ENCODE assay signal across 16 cellular contexts in genomic region chr17:29146369-29146972, GRCh38. TPM values are rescaled to one million over a fixed set of nuclear protein-coding genes. Genes with fewer than 3 reads are reported as not detected.
DNase-seq lines count a peak whose midpoint lies in the region; ATAC-seq and TF ChIP-seq lines count a peak whose summit lies in the region.
"Had no signal": no experiment of that assay in that cellular context is flagged by ENCODE, and none has a peak within 500 bp of the region (broad histone marks: within the 10 kb centered on the region; RNA-seq: fewer than 3 reads in every experiment).

No MANE protein-coding gene starts in this region.

- no peak overlapping the region for H3K4me3 Mint-ChIP-seq in T-helper 1 cell treated with Interleukin-12 subunit alpha and Interleukin-12 subunit beta and Interleukin-4 antibody, amounts not matched to agents 30 μg/mL and 1 μg/mL, for 36 hours
- H3K4me3 Mint-ChIP-seq in activated naive CD8-positive, alpha-beta T cell treated with anti-CD3 and anti-CD28 coated beads for 36 hours, result no peak overlapping the region
- peak overlapping the region in 1 of 10 donors; percentile 14 for H3K4me3 Mint-ChIP-seq in naive thymus-derived CD4-positive, alpha-beta T cell

- TF ChIP-seq RAD21 in HCT116 (IDR thresholded peaks at IDR 0.05; ENCODE audit: low read depth), result no peak

- TF ChIP-seq CTCF in HCT116 (IDR thresholded peaks at IDR 0.05 in 2 of 3, conservative IDR thresholded peaks at IDR 0.05 in 1 of 3; ENCODE audit: borderline replicate concordance in 1 of 3, insufficient read depth in 1 of 3, low read depth in 2 of 3, low read length in 2 of 3), result no peak

- no TSS peak for BruUV-seq in HCT116 (replicated peaks; lab: Mats Ljungman, UMichigan)

- H3K27me3 ChIP-seq in HCT116 (ENCODE audit: insufficient read depth, low read length), result no peaks in the 10 kb centered on the region
- H3K27me3 ChIP-seq in naive thymus-derived CD4-positive, alpha-beta T cell (ENCODE audit: control insufficient read depth in 2 of 2, insufficient read depth in 2 of 2, low read length in 2 of 2), result no peaks in the 10 kb centered on the region
- H3K27me3 ChIP-seq: esophagus squamous epithelium had no signal

- POLR2A ChIA-PET in HCT116 (lab: Charles Lee), result interaction anchor here (1.3 to 1.7 kb wide), 4 partner anchors 9 to 144 kb away, joined by 4 to 6 read pairs (median 4); no protein-coding TSS in a partner anchor
- POLR2A ChIA-PET in naive thymus-derived CD4-positive, alpha-beta T cell (lab: Charles Lee), result interaction anchor here (1.1 to 4.7 kb wide), 5 partner anchors 22 to 146 kb away, joined by 5 to 27 read pairs (median 8); no protein-coding TSS in a partner anchor

- RAD21 ChIA-PET in HCT116 (lab: Charles Lee; ENCODE audit: low non-redundant PET in 1 of 2, low total read pairs in 2 of 2, uncharacterized antibody in 2 of 2, unreplicated experiment in 2 of 2), result interaction anchor here in 1 of 2 experiments (1.0 to 1.6 kb wide), 2 partner anchors 22 to 73 kb away, joined by 4 to 20 read pairs; no protein-coding TSS in a partner anchor

- 0 out of 2 replicates have a peak overlapping the region, but pooled peaks have one; percentile 11 for H3K27ac ChIP-seq in HCT116 (ENCODE audit: low read depth, low read length)
- H3K27ac ChIP-seq in naive thymus-derived CD4-positive, alpha-beta T cell (ENCODE audit: low read depth, low read length), result peak overlapping the region; percentile 39

- no peak overlapping the region; a peak in 1 of 4 replicates for H3K4me3 ChIP-seq in HCT116 (replicated peaks in 1 of 2; ENCODE audit: low read depth in 1 of 2, low read length in 2 of 2)
- H3K4me3 ChIP-seq in naive thymus-derived CD4-positive, alpha-beta T cell (ENCODE audit: low read length), result no peak overlapping the region
- H3K4me3 ChIP-seq: esophagus squamous epithelium, lung had no signal

- no peaks in the 10 kb centered on the region for H3K9me3 Mint-ChIP-seq in T-helper 1 cell treated with Interleukin-12 subunit alpha and Interleukin-12 subunit beta and Interleukin-4 antibody, amounts not matched to agents 30 μg/mL and 1 μg/mL, for 36 hours
- H3K9me3 Mint-ChIP-seq in activated naive CD8-positive, alpha-beta T cell treated with anti-CD3 and anti-CD28 coated beads for 36 hours, result no peaks in the 10 kb centered on the region
- H3K9me3 Mint-ChIP-seq in naive thymus-derived CD4-positive, alpha-beta T cell, result peaks cover 0 to 2% (median 0%) of the 10 kb centered on the region in 11 donors

- H3K79me2 ChIP-seq in HCT116 (ENCODE audit: insufficient read depth, low read length), result peaks cover 24% of the 10 kb centered on the region; the same call in 1 of the 2 replicates

- H4K20me1 ChIP-seq in HCT116 (ENCODE audit: insufficient read depth), result peaks cover 3% of the 10 kb centered on the region; the same call in 1 of the 2 replicates

- H3K36me3 ChIP-seq in HCT116 (ENCODE audit: control insufficient read depth in 1 of 2, insufficient read depth in 2 of 2, low read length in 2 of 2), result no peaks in the 10 kb centered on the region
- H3K36me3 ChIP-seq in naive thymus-derived CD4-positive, alpha-beta T cell (ENCODE audit: control insufficient read depth in 2 of 3, insufficient read depth in 3 of 3, low read length in 3 of 3), result no peaks in the 10 kb centered on the region
- H3K36me3 ChIP-seq: esophagus squamous epithelium had no signal

- no peak for DNase-seq in T-helper 1 cell
- DNase-seq in HCT116 (ENCODE audit: low read depth, low spot score), result no peak
- no peak for DNase-seq in activated naive CD8-positive, alpha-beta T cell treated with anti-CD3 and anti-CD28 coated beads for 36 hours
- DNase-seq in naive thymus-derived CD4-positive, alpha-beta T cell, result no peak
- DNase-seq in NCI-H1105 (lab: John Stamatoyannopoulos, UW), result no peak
- DNase-seq: 8988T, esophagus squamous epithelium, GDM1, GOT3, NCI-H1436 treated with DMSO at 0.1 percent for 48 hours, NCI-H510A treated with DMSO at 0.1 percent for 48 hours, T-helper 9 cell had no signal

- H3K4me2 ChIP-seq in HCT116 (ENCODE audit: low read length), result peak overlapping the region; percentile 55

- no peak overlapping the region for H3K9ac ChIP-seq in HCT116 (ENCODE audit: low read length)

- no peak overlapping the region for H2AFZ ChIP-seq in HCT116 (ENCODE audit: low read depth, low read length, poor library complexity, severe bottlenecking)

- ATAC-seq in HCT116 (no peak), HG03280 (IDR thresholded peaks at IDR 0.05; ENCODE audit: unreplicated experiment) (no peak), GM18502 (IDR thresholded peaks at IDR 0.05; ENCODE audit: poor library complexity, unreplicated experiment) (no peak)
- no peak for ATAC-seq in naive thymus-derived CD4-positive, alpha-beta T cell

- peaks cover 46% of the 10 kb centered on the region for H3K4me1 Mint-ChIP-seq in T-helper 1 cell treated with Interleukin-12 subunit alpha and Interleukin-12 subunit beta and Interleukin-4 antibody, amounts not matched to agents 30 μg/mL and 1 μg/mL, for 36 hours (ENCODE audit: low read depth)
- peaks cover 52% of the 10 kb centered on the region for H3K4me1 Mint-ChIP-seq in activated naive CD8-positive, alpha-beta T cell treated with anti-CD3 and anti-CD28 coated beads for 36 hours
- H3K4me1 Mint-ChIP-seq in naive thymus-derived CD4-positive, alpha-beta T cell, result peaks cover 44 to 68% (median 54%) of the 10 kb centered on the region in 7 donors

- peaks cover 76 to 92% of the 10 kb centered on the region in 2 experiments for H3K4me1 ChIP-seq in HCT116 (ENCODE audit: control insufficient read depth in 1 of 2, insufficient read depth in 2 of 2, low read length in 2 of 2)
- H3K4me1 ChIP-seq in naive thymus-derived CD4-positive, alpha-beta T cell (ENCODE audit: control insufficient read depth in 2 of 2, insufficient read depth in 2 of 2, low read length in 2 of 2), result peaks cover 19 to 33% of the 10 kb centered on the region in 2 donors

- no peaks in the 10 kb centered on the region for H3K9me2 ChIP-seq in HCT116 (ENCODE audit: insufficient read depth)

- H3K27me3 Mint-ChIP-seq in T-helper 1 cell treated with Interleukin-12 subunit alpha and Interleukin-12 subunit beta and Interleukin-4 antibody, amounts not matched to agents 30 μg/mL and 1 μg/mL, for 36 hours (ENCODE audit: low read depth), result no peaks in the 10 kb centered on the region
- H3K27me3 Mint-ChIP-seq in activated naive CD8-positive, alpha-beta T cell treated with anti-CD3 and anti-CD28 coated beads for 36 hours, result no peaks in the 10 kb centered on the region
- no peaks in the 10 kb centered on the region for H3K27me3 Mint-ChIP-seq in naive thymus-derived CD4-positive, alpha-beta T cell

- intact Hi-C loops in HCT116 (cut with micrococcal nuclease), result loop anchor here (10.0 kb wide), 2 partner anchors 228 to 448 kb away; partner anchors contain the start of gene ANKRD13B
- intact Hi-C loops in naive thymus-derived CD4-positive, alpha-beta T cell (cut with micrococcal nuclease), result loop anchor here (10.0 kb wide), 2 partner anchors 418 to 422 kb away; partner anchors contain the start of genes ABHD15 (in 2 of the 2), TP53I13 (in 2 of the 2), NEK8 (in 1 of the 2) and TLCD1 (in 1 of the 2)

- CTCF ChIA-PET in HCT116 (lab: Charles Lee), result interaction anchor here (1.5 to 7.2 kb wide), 6 partner anchors 14 to 224 kb away, joined by 3 to 127 read pairs (median 50); partner anchors contain the start of gene MYO18A
- CTCF ChIA-PET in naive thymus-derived CD4-positive, alpha-beta T cell (lab: Charles Lee), result interaction anchor here (1.1 to 14.3 kb wide), 8 partner anchors 9 to 116 kb away, joined by 3 to 230 read pairs (median 16); partner anchors contain the start of gene MYO18A

- H3K27ac Mint-ChIP-seq in T-helper 1 cell treated with Interleukin-12 subunit alpha and Interleukin-12 subunit beta and Interleukin-4 antibody, amounts not matched to agents 30 μg/mL and 1 μg/mL, for 36 hours, result peak overlapping the region; percentile 56
- H3K27ac Mint-ChIP-seq in activated naive CD8-positive, alpha-beta T cell treated with anti-CD3 and anti-CD28 coated beads for 36 hours, result peak overlapping the region; percentile 72
- H3K27ac Mint-ChIP-seq in naive thymus-derived CD4-positive, alpha-beta T cell, result peak overlapping the region in 8 of 9 donors; percentile 28 to 87 (median 51)

- H3K9me3 ChIP-seq in HCT116 (ENCODE audit: control insufficient read depth in 1 of 2, insufficient read depth in 1 of 2, low read depth in 1 of 2, low read length in 2 of 2), result no peaks in the 10 kb centered on the region
- no peaks in the 10 kb centered on the region for H3K9me3 ChIP-seq in naive thymus-derived CD4-positive, alpha-beta T cell (ENCODE audit: control insufficient read depth in 2 of 3, low read length in 3 of 3)
- H3K9me3 ChIP-seq: esophagus squamous epithelium had no signal

- no peak for TF ChIP-seq POLR2A in HCT116 (IDR thresholded peaks at IDR 0.05; ENCODE audit: borderline replicate concordance, extremely low read depth, insufficient read depth, insufficient read length)

- H3K36me3 Mint-ChIP-seq in T-helper 1 cell treated with Interleukin-12 subunit alpha and Interleukin-12 subunit beta and Interleukin-4 antibody, amounts not matched to agents 30 μg/mL and 1 μg/mL, for 36 hours (ENCODE audit: low read depth), result peaks cover 4% of the 10 kb centered on the region
- H3K36me3 Mint-ChIP-seq in activated naive CD8-positive, alpha-beta T cell treated with anti-CD3 and anti-CD28 coated beads for 36 hours, result no peaks in the 10 kb centered on the region
- H3K36me3 Mint-ChIP-seq in naive thymus-derived CD4-positive, alpha-beta T cell, result peaks cover 0 to 2% (median 0%) of the 10 kb centered on the region in 5 donors

RNA-seq across cellular contexts. Expression of gene MYO18A, which starts 33.7 kb away (rescaled TPM):
- 37.2 TPM for total RNA-seq in HCT116 (2021; ENCODE audit: unreplicated experiment)
- polyA plus RNA-seq in HCT116 (2012), result 33.8 and 36.0 TPM in 2 replicates
- 10 to 100 TPM; 23.6 to 24.2 TPM for total RNA-seq in activated naive CD8-positive, alpha-beta T cell treated with anti-CD3 and anti-CD28 coated beads for 36 hours
- 100 to 1,000 TPM in 3 of 5 experiments, 10 to 100 TPM in 2; 89.5 to 144 (median 103) TPM for total RNA-seq in naive thymus-derived CD4-positive, alpha-beta T cell
- polyA plus RNA-seq in naive thymus-derived CD4-positive, alpha-beta T cell, result 10 to 100 TPM; 10.2 to 23.2 TPM
